ENCODE assay signal across 8 cellular contexts in genomic region chr11:11789735-11790369, GRCh38. TPM values are rescaled to one million over a fixed set of nuclear protein-coding genes. Genes with fewer than 3 reads are reported as not detected.
DNase-seq lines count a peak whose midpoint lies in the region; ATAC-seq and TF ChIP-seq lines count a peak whose summit lies in the region.

No MANE protein-coding gene starts in this region.

- H2AFZ ChIP-seq in Loucy (ENCODE audit: low read length), result no peak overlapping the region

- H3K27ac Mint-ChIP-seq in activated CD4-positive, alpha-beta T cell treated with anti-CD3 and anti-CD28 coated beads for 36 hours, result no peak overlapping the region
- H3K27ac Mint-ChIP-seq in activated CD4-positive, alpha-beta T cell treated with anti-CD3 and anti-CD28 coated beads, Interleukin-2, amount 10 ng/mL, durations not matched to agents 7 days and 5 days, result no peak overlapping the region

- TF ChIP-seq CTCF in Loucy (conservative IDR thresholded peaks at IDR 0.05; ENCODE audit: low read length) (peak; percentile 78), sigmoid colon (IDR thresholded peaks at IDR 0.05) (peak in 3 of 4 experiments; percentile 16 to 69 (median 25))

- TF ChIP-seq EP300 in sigmoid colon (IDR thresholded peaks at IDR 0.05), result no peak

- TF ChIP-seq POLR2A in sigmoid colon (IDR thresholded peaks at IDR 0.05), result no peak

- H3K9ac ChIP-seq in Loucy (ENCODE audit: low read depth, low read length, poor library complexity, severe bottlenecking), result no peak overlapping the region

- H3K27ac ChIP-seq in sigmoid colon, result no peak overlapping the region

- CTCF ChIA-PET in activated CD4-positive, alpha-beta T cell treated with anti-CD3 and anti-CD28 coated beads for 36 hours (lab: Charles Lee), result no interaction called here
- CTCF ChIA-PET in activated CD4-positive, alpha-beta T cell treated with anti-CD3 and anti-CD28 coated beads, Interleukin-2, amount 10 ng/mL, durations not matched to agents 7 days and 5 days (lab: Charles Lee), result no interaction called here

- WGBS in sigmoid colon, 2 donors, result 27 to 52% methylated on average over 5 of the region's 5 CpGs

- no peaks in the 10 kb centered on the region for H3F3A ChIP-seq in Loucy (ENCODE audit: low read depth)

- intact Hi-C loops in activated CD4-positive, alpha-beta T cell treated with anti-CD3 and anti-CD28 coated beads for 36 hours (cut with DNase I, micrococcal nuclease), result loop anchor here (2.0 to 5.0 kb wide), 5 partner anchors 168 to 1018 kb away; partner anchors contain the start of gene GALNT18 (in 2 of the 2)
- intact Hi-C loops in sigmoid colon (cut with DNase I), result loop anchor here (10.0 kb wide), 1 partner anchor 125 kb away; no protein-coding TSS in a partner anchor

- H3K4me2 ChIP-seq in Loucy (ENCODE audit: low read depth, low read length, poor library complexity, severe bottlenecking), result no peak overlapping the region

- no peaks in the 10 kb centered on the region for H3K9me3 Mint-ChIP-seq in activated CD4-positive, alpha-beta T cell treated with anti-CD3 and anti-CD28 coated beads for 36 hours (ENCODE audit: low read depth)
- H3K9me3 Mint-ChIP-seq in activated CD4-positive, alpha-beta T cell treated with anti-CD3 and anti-CD28 coated beads, Interleukin-2, amount 10 ng/mL, durations not matched to agents 7 days and 5 days, result no peaks in the 10 kb centered on the region

- H3K9me3 ChIP-seq in Loucy (ENCODE audit: insufficient read depth, low read depth, low read length) (no peaks in the 10 kb centered on the region), sigmoid colon (no peaks in the 10 kb centered on the region)

- H3K27me3 ChIP-seq in Loucy (ENCODE audit: insufficient read depth, low read length, poor library complexity, severe bottlenecking) (no peaks in the 10 kb centered on the region), sigmoid colon (no peaks in the 10 kb centered on the region)

- H3K36me3 Mint-ChIP-seq in activated CD4-positive, alpha-beta T cell treated with anti-CD3 and anti-CD28 coated beads for 36 hours (ENCODE audit: low read depth), result no peaks in the 10 kb centered on the region
- no peaks in the 10 kb centered on the region for H3K36me3 Mint-ChIP-seq in activated CD4-positive, alpha-beta T cell treated with anti-CD3 and anti-CD28 coated beads, Interleukin-2, amount 10 ng/mL, durations not matched to agents 7 days and 5 days (ENCODE audit: low read depth)

- peak; percentile 30 for DNase-seq in activated CD4-positive, alpha-beta T cell treated with anti-CD3 and anti-CD28 coated beads for 36 hours
- no peak for DNase-seq in activated CD4-positive, alpha-beta T cell treated with anti-CD3 and anti-CD28 coated beads, Interleukin-2, amount 10 ng/mL, durations not matched to agents 7 days and 5 days
- DNase-seq in dermis blood vessel endothelial cell, result peak; percentile 37
- DNase-seq in sigmoid colon, result no peak
- DNase-seq in occipital lobe (lab: John Stamatoyannopoulos, UW), result no peak

- H3K9me2 ChIP-seq in Loucy (replicated peaks; ENCODE audit: low read depth, low read length), result no peaks in the 10 kb centered on the region

- H4K20me1 ChIP-seq in Loucy (ENCODE audit: insufficient read depth, low read length, poor library complexity, severe bottlenecking), result no peaks in the 10 kb centered on the region

- H3K4me1 Mint-ChIP-seq in activated CD4-positive, alpha-beta T cell treated with anti-CD3 and anti-CD28 coated beads for 36 hours, result no peaks in the 10 kb centered on the region
- H3K4me1 Mint-ChIP-seq in activated CD4-positive, alpha-beta T cell treated with anti-CD3 and anti-CD28 coated beads, Interleukin-2, amount 10 ng/mL, durations not matched to agents 7 days and 5 days, result peaks cover 4% of the 10 kb centered on the region

- no peaks in the 10 kb centered on the region for H3K36me3 ChIP-seq in Loucy (ENCODE audit: insufficient read depth, low read length)
- H3K36me3 ChIP-seq in sigmoid colon, result no peaks in the 10 kb centered on the region

- H3K4me1 ChIP-seq in Loucy (ENCODE audit: insufficient read depth, low read length, poor library complexity, severe bottlenecking), result no peaks in the 10 kb centered on the region
- H3K4me1 ChIP-seq in sigmoid colon, result peaks cover 0 to 3% (median 0%) of the 10 kb centered on the region in 4 donors

- no peak overlapping the region for H3K4me3 ChIP-seq in Loucy (ENCODE audit: low read length, poor library complexity, severe bottlenecking)
- H3K4me3 ChIP-seq in sigmoid colon, result no peak overlapping the region

- H3K27me3 Mint-ChIP-seq in activated CD4-positive, alpha-beta T cell treated with anti-CD3 and anti-CD28 coated beads for 36 hours, result peaks cover 4% of the 10 kb centered on the region
- H3K27me3 Mint-ChIP-seq in activated CD4-positive, alpha-beta T cell treated with anti-CD3 and anti-CD28 coated beads, Interleukin-2, amount 10 ng/mL, durations not matched to agents 7 days and 5 days, result peaks cover 12% of the 10 kb centered on the region

- no peaks in the 10 kb centered on the region for H3K79me2 ChIP-seq in Loucy (ENCODE audit: insufficient read depth, low read length)

- POLR2A ChIA-PET in activated CD4-positive, alpha-beta T cell treated with anti-CD3 and anti-CD28 coated beads for 36 hours (lab: Charles Lee), result no interaction called here
- POLR2A ChIA-PET in activated CD4-positive, alpha-beta T cell treated with anti-CD3 and anti-CD28 coated beads, Interleukin-2, amount 10 ng/mL, durations not matched to agents 7 days and 5 days (lab: Charles Lee), result no interaction called here

- ATAC-seq in activated CD4-positive, alpha-beta T cell treated with anti-CD3 and anti-CD28 coated beads for 36 hours, result no peak
- ATAC-seq in HG02870 (IDR thresholded peaks at IDR 0.05; ENCODE audit: unreplicated experiment) (no peak), GM18511 (IDR thresholded peaks at IDR 0.05; ENCODE audit: unreplicated experiment) (no peak)

- no peak overlapping the region for H3K4me3 Mint-ChIP-seq in activated CD4-positive, alpha-beta T cell treated with anti-CD3 and anti-CD28 coated beads for 36 hours
- H3K4me3 Mint-ChIP-seq in activated CD4-positive, alpha-beta T cell treated with anti-CD3 and anti-CD28 coated beads, Interleukin-2, amount 10 ng/mL, durations not matched to agents 7 days and 5 days, result no peak overlapping the region

RNA-seq across cellular contexts. Expression of gene USP47, which starts 51.9 kb away (rescaled TPM):
- total RNA-seq in activated CD4-positive, alpha-beta T cell treated with anti-CD3 and anti-CD28 coated beads for 36 hours, result 10 to 100 TPM; 43.3 to 56.3 TPM
- 10 to 100 TPM; 38.2 to 42.5 TPM for total RNA-seq in activated CD4-positive, alpha-beta T cell treated with anti-CD3 and anti-CD28 coated beads, Interleukin-2, amount 10 ng/mL, durations not matched to agents 7 days and 5 days
- total RNA-seq in dermis blood vessel endothelial cell, result 63.5 and 72.7 TPM in 2 replicates
- total RNA-seq in sigmoid colon, result 100 to 1,000 TPM in 3 of 4 donors, 10 to 100 TPM in 1; 84.9 to 105 (median 103) TPM
- polyA plus RNA-seq in sigmoid colon, result 10 to 100 TPM; 10.6 to 21.3 (median 17.4) TPM
- total RNA-seq in occipital lobe, result 154 TPM

Comparison
In these comparisons a context has a peak if more than half of its experiments do, and no peak if none do; other contexts are left out.
1. DNase-seq: peak in activated CD4-positive, alpha-beta T cell treated with anti-CD3 and anti-CD28 coated beads for 36 hours (single experiment) and dermis blood vessel endothelial cell (single experiment); none in activated CD4-positive, alpha-beta T cell treated with anti-CD3 and anti-CD28 coated beads, Interleukin-2, amount 10 ng/mL, durations not matched to agents 7 days and 5 days (single experiment), sigmoid colon (single experiment) and occipital lobe (single experiment).